In the genomic region with DNA sequence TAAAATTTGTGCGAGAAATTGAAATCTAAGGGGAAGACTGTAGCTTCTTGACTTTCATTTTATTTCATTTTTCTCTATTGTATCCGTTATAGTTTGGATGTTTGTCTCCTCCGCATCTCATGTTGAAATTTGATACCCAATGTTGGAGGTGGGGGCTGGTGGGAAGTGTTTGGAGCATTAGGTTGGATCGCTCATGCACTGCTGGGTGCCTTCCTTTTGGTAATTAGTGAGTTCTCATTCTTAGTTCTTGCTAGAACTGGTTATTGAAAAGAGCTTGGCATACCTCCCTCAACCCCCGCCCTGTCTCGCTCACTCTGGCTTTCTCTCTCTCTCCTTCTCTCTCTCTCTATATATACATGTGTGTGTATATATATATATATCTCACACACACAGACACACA, we compare ENCODE assay signal across 32 cellular contexts.
DNase-seq lines count a peak whose midpoint lies in the region; ATAC-seq and TF ChIP-seq lines count a peak whose summit lies in the region.
"Had no signal": no experiment of that assay in that cellular context is flagged by ENCODE, and none has a peak within 500 bp of the region (broad histone marks: within the 10 kb centered on the region; RNA-seq: fewer than 3 reads in every experiment).

No MANE protein-coding gene starts in this region.

- no CpG with 5 or more reads among the region's 6 CpGs for WGBS in H9 (ENCODE audit: extremely low coverage, insufficient read length, low lambda C conversion rate)

- H3T11ph ChIP-seq in H9 (ENCODE audit: low read length) = no peak overlapping the region

- no peak overlapping the region for H3K56ac ChIP-seq in H9 (ENCODE audit: insufficient read length, low read depth, low read length)

- no peaks in the 10 kb centered on the region for H3K36me3 ChIP-seq in A673 (ENCODE audit: insufficient read depth, low read length, poor library complexity, severe bottlenecking)
- no peaks in the 10 kb centered on the region for H3K36me3 ChIP-seq in NT2/D1 (ENCODE audit: insufficient read depth, insufficient read length, low read length)
- H3K36me3 ChIP-seq: BE2C, esophagus squamous epithelium, SJSA1, uterus, WERI-Rb-1 had no signal

- no TSS peak for BruUV-seq in A673 (replicated peaks; lab: Mats Ljungman, UMichigan)

- no peak overlapping the region for H3K4me2 ChIP-seq in H9 (ENCODE audit: insufficient read depth, insufficient read length, low read length)

- no peak overlapping the region for H2AFZ ChIP-seq in H9 (ENCODE audit: low read length)

- H3K23me2 ChIP-seq in H9 (ENCODE audit: insufficient read length, low read depth, low read length, poor library complexity, severe bottlenecking) = no peaks in the 10 kb centered on the region

- no peak overlapping the region for H4K8ac ChIP-seq in H9 (replicated peaks; ENCODE audit: insufficient read length, low read depth, low read length)

- POLR2A ChIA-PET in A673 (lab: Charles Lee; ENCODE audit: low non-redundant PET) = no interaction called here

- H3K27ac Mint-ChIP-seq in H9 = peak overlapping the region in 2 of 3 experiments; percentile 80 to 92; a peak in 5 of 7 replicates
- H3K27ac Mint-ChIP-seq: activated naive CD4-positive, alpha-beta T cell treated with anti-CD3 and anti-CD28 coated beads, Interleukin-2, amount 50 U/mL, for 24 hours; activated T-helper 2 cell treated with anti-CD3 and anti-CD28 coated beads, Interferon-gamma antibody, Interleukin-2, Interleukin-4, amounts not matched to agents 10 μg/mL and 5 μg/mL and 100 μg/mL, durations not matched to agents 14 hours and 24 hours and 36 hours; immature natural killer cell; memory B cell; progenitor cell of endocrine pancreas; stimulated activated naive CD8-positive, alpha-beta T cell treated with anti-CD3 and anti-CD28 coated beads, Interleukin-15, amount 100 ng/mL, for 72 hours; T-cell had no signal

- no peaks in the 10 kb centered on the region for H3K27me3 ChIP-seq in A673 (replicated peaks; ENCODE audit: insufficient read depth, low read depth, low read length, poor library complexity)
- no peaks in the 10 kb centered on the region for H3K27me3 ChIP-seq in H9 (ENCODE audit: insufficient read depth, low read length)
- no peaks in the 10 kb centered on the region for H3K27me3 ChIP-seq in NT2/D1 (ENCODE audit: insufficient read depth, insufficient read length)
- H3K27me3 ChIP-seq: BE2C, dorsolateral prefrontal cortex, esophagus squamous epithelium, foreskin keratinocyte, SJSA1, uterus had no signal

- CTCF ChIA-PET in A673 (lab: Charles Lee) = no interaction called here

- no peak overlapping the region for H3K18ac ChIP-seq in H9 (ENCODE audit: insufficient read length, low read depth, low read length)

- no peaks in the 10 kb centered on the region for H3K79me1 ChIP-seq in H9 (ENCODE audit: insufficient read depth, low read depth, low read length, poor library complexity, severe bottlenecking)

- peaks cover 46 to 50% of the 10 kb centered on the region in 2 experiments for H3K4me1 Mint-ChIP-seq in H9
- H3K4me1 Mint-ChIP-seq: activated naive CD4-positive, alpha-beta T cell treated with anti-CD3 and anti-CD28 coated beads, Interleukin-2, amount 50 U/mL, for 24 hours; immature natural killer cell; memory B cell; stimulated activated naive CD8-positive, alpha-beta T cell treated with anti-CD3 and anti-CD28 coated beads, Interleukin-15, amount 100 ng/mL, for 72 hours; T-cell had no signal

- TF ChIP-seq CTCF in A673 (conservative IDR thresholded peaks at IDR 0.05; ENCODE audit: low read depth, low read length) = no peak
- no peak for TF ChIP-seq CTCF in H9 (conservative IDR thresholded peaks at IDR 0.05)

- H4K91ac ChIP-seq in H9 (ENCODE audit: insufficient read length, low read depth, low read length) = no peak overlapping the region

- H2BK15ac ChIP-seq in H9 (ENCODE audit: low read depth, low read length) = no peak overlapping the region

- H4K20me1 ChIP-seq in H9 (ENCODE audit: control insufficient read depth, insufficient read depth, insufficient read length) = no peaks in the 10 kb centered on the region

- no peak for ATAC-seq in GM19351 (IDR thresholded peaks at IDR 0.05; ENCODE audit: unreplicated experiment)
- ATAC-seq: foreskin keratinocyte; left lobe of liver; sciatic nerve; stimulated activated naive CD8-positive, alpha-beta T cell treated with anti-CD3 and anti-CD28 coated beads, Interleukin-15, amount 100 ng/mL, for 72 hours; T-cell had no signal

- H3K9me3 ChIP-seq in A673 (ENCODE audit: low read depth, low read length, poor library complexity, severe bottlenecking) (no peaks in the 10 kb centered on the region), H9 (ENCODE audit: control insufficient read depth, low read depth, low read length) (no peaks in the 10 kb centered on the region), NT2/D1 (ENCODE audit: insufficient read depth, low read length) (no peaks in the 10 kb centered on the region)
- H3K9me3 ChIP-seq: BE2C, esophagus squamous epithelium, SJSA1, uterus had no signal

- H3K27ac ChIP-seq in A673 (ENCODE audit: low read depth, low read length, poor library complexity, severe bottlenecking) = no peak overlapping the region
- no peak overlapping the region for H3K27ac ChIP-seq in H9 (ENCODE audit: insufficient read length, low read depth, low read length)
- H3K27ac ChIP-seq: dorsolateral prefrontal cortex, esophagus squamous epithelium, foreskin keratinocyte, SJSA1, uterus, WERI-Rb-1 had no signal

- H3K4ac ChIP-seq in H9 (ENCODE audit: low read depth, low read length) = no peak overlapping the region

- H3K4me3 ChIP-seq in A673 (ENCODE audit: low read depth, low read length, poor library complexity, severe bottlenecking) (no peak overlapping the region), NT2/D1 (ENCODE audit: insufficient read length, low read depth) (no peak overlapping the region)
- H3K4me3 ChIP-seq: dorsolateral prefrontal cortex, esophagus squamous epithelium, SJSA1, uterus had no signal

- H2BK120ac ChIP-seq in H9 (ENCODE audit: low read depth, low read length, poor library complexity, severe bottlenecking) = no peak overlapping the region

- H2BK5ac ChIP-seq in H9 (ENCODE audit: insufficient read length, low read length) = no peak overlapping the region

- H3K4me1 ChIP-seq in A673 (ENCODE audit: insufficient read depth, low read length, poor library complexity, severe bottlenecking) (peaks cover 19% of the 10 kb centered on the region), H9 (ENCODE audit: insufficient read depth, low read length) (peaks cover 3% of the 10 kb centered on the region), NT2/D1 (ENCODE audit: insufficient read depth, insufficient read length) (no peaks in the 10 kb centered on the region)
- H3K4me1 ChIP-seq: BE2C, esophagus squamous epithelium, foreskin keratinocyte, SJSA1, uterus had no signal

- H3K36me3 Mint-ChIP-seq in H9 (ENCODE audit: insufficient read depth in 1 of 3, low read depth in 3 of 3) = peaks cover 0 to 9% (median 0%) of the 10 kb centered on the region in 3 experiments; a peak in 2 of 7 replicates
- H3K36me3 Mint-ChIP-seq: activated naive CD4-positive, alpha-beta T cell treated with anti-CD3 and anti-CD28 coated beads, Interleukin-2, amount 50 U/mL, for 24 hours; immature natural killer cell; memory B cell; T-cell had no signal

- no peak overlapping the region for H2AK5ac ChIP-seq in H9 (ENCODE audit: insufficient read length, low read length)

- H2BK12ac ChIP-seq in H9 (ENCODE audit: insufficient read length, low read depth, low read length) = no peak overlapping the region

- no peaks in the 10 kb centered on the region for H3K79me2 ChIP-seq in H9 (ENCODE audit: insufficient read depth, low read length)

- no peak overlapping the region for H3K9ac ChIP-seq in H9 (ENCODE audit: extremely low read depth, insufficient read length, low read length)
- no peak overlapping the region for H3K9ac ChIP-seq in NT2/D1 (ENCODE audit: insufficient read length, low read depth)

- no peaks in the 10 kb centered on the region for H3K9me3 Mint-ChIP-seq in H9
- H3K9me3 Mint-ChIP-seq: memory B cell had no signal

- H3K14ac ChIP-seq in H9 (ENCODE audit: insufficient read depth, low read length) = no peak overlapping the region

- H4K5ac ChIP-seq in H9 (ENCODE audit: insufficient read length, low read depth, low read length) = no peak overlapping the region

- H3K4me3 Mint-ChIP-seq in H9 = no peak overlapping the region; a peak in 1 of 5 replicates
- H3K4me3 Mint-ChIP-seq: activated naive CD4-positive, alpha-beta T cell treated with anti-CD3 and anti-CD28 coated beads, Interleukin-2, amount 50 U/mL, for 24 hours; immature natural killer cell; memory B cell; stimulated activated naive CD8-positive, alpha-beta T cell treated with anti-CD3 and anti-CD28 coated beads, Interleukin-15, amount 100 ng/mL, for 72 hours; T-cell had no signal

- H2BK20ac ChIP-seq in H9 (ENCODE audit: low read depth, low read length, poor library complexity, severe bottlenecking) = no peak overlapping the region

- intact Hi-C loops in A673 (cut with micrococcal nuclease; ENCODE audit: unreplicated experiment) = no loop called here

- no peaks in the 10 kb centered on the region for H3K27me3 Mint-ChIP-seq in H9 (ENCODE audit: low read depth)
- H3K27me3 Mint-ChIP-seq: activated naive CD4-positive, alpha-beta T cell treated with anti-CD3 and anti-CD28 coated beads, Interleukin-2, amount 50 U/mL, for 24 hours; memory B cell; progenitor cell of endocrine pancreas; stimulated activated naive CD8-positive, alpha-beta T cell treated with anti-CD3 and anti-CD28 coated beads, Interleukin-15, amount 100 ng/mL, for 72 hours; T-cell had no signal

- no peak overlapping the region for H3K23ac ChIP-seq in H9 (ENCODE audit: insufficient read length, low read depth, low read length)

- DNase-seq in A673 (ENCODE audit: low spot score) (peak; percentile 88), H9 (peak; percentile 44), NT2/D1 (ENCODE audit: low read depth, low spot score) (peak; percentile 46), iPS-NIHi7 (ENCODE audit: extremely low spot score) (peak; percentile 39), 8988T (no peak), activated gamma-delta T cell (lab: John Stamatoyannopoulos, UW) (no peak), mesenteric fat pad (ENCODE audit: low spot score) (no peak)
- DNase-seq: ACHN; activated CD4-positive, alpha-beta T cell treated with anti-CD3 and anti-CD28 coated beads for 48 hours; BE2C; esophagus squamous epithelium; foreskin keratinocyte; HCEC 1CT; immature natural killer cell; Karpas-422; NCI-H187 treated with DMSO at 0.1 percent for 48 hours; NCI-H345; RPMI8226; stimulated activated CD4-positive, alpha-beta T cell treated with anti-CD3 and anti-CD28 coated beads, Interleukin-2, amount 100 ng/mL, for 48 hours; stimulated activated naive CD8-positive, alpha-beta T cell treated with anti-CD3 and anti-CD28 coated beads, Interleukin-15, amount 100 ng/mL, for 72 hours; T-cell; uterus; WERI-Rb-1 had no signal

Comparison
In these comparisons a context has a peak if more than half of its experiments do, and no peak if none do; other contexts are left out.
1. DNase-seq: peak in A673 (single experiment), H9 (single experiment), NT2/D1 (single experiment) and iPS-NIHi7 (single experiment); none in 8988T (single experiment), activated gamma-delta T cell (single experiment) and mesenteric fat pad (single experiment).